30 cellular contexts compared by ENCODE assay signal in the genomic region with DNA sequence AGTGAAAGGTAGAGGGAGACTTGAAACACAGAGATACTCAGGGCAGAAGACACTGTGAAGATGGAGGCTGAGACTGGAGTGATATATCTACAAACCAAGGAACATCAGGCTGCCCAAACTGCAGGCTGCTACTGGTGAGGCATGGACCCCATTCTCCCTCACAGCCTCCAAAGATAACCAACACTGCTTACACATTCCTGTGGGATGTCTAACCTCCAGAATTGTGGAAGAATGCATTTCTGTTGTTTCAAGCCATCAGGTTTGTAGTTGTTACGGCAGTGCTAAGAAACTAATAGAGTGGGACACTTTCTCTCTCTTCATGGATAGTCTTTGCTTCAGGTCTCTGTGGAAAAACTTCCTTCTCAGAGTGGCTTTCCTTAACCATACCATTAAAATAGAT.
DNase-seq lines count a peak whose midpoint lies in the region; ATAC-seq and TF ChIP-seq lines count a peak whose summit lies in the region.
"Had no signal": no experiment of that assay in that cellular context is flagged by ENCODE, and none has a peak within 500 bp of the region (broad histone marks: within the 10 kb centered on the region; RNA-seq: fewer than 3 reads in every experiment).

No MANE protein-coding gene starts in this region.

- TF ChIP-seq CTCF in mammary epithelial cell (conservative IDR thresholded peaks at IDR 0.05 in 1 of 2, IDR thresholded peaks at IDR 0.05 in 1 of 2; ENCODE audit: extremely low read depth in 1 of 2, insufficient read depth in 1 of 2, low read depth in 1 of 2, low read length in 2 of 2) (no peak), breast epithelium (IDR thresholded peaks at IDR 0.05) (no peak), fibroblast of pulmonary artery (IDR thresholded peaks at IDR 0.05; ENCODE audit: low read length, missing control alignments) (no peak), type B pancreatic cell (conservative IDR thresholded peaks at IDR 0.05) (no peak)

- H3K27me3 Mint-ChIP-seq in type B pancreatic cell (no peaks in the 10 kb centered on the region), T-cell (peaks cover 4 to 8% of the 10 kb centered on the region in 2 donors)
- H3K27me3 Mint-ChIP-seq: natural killer cell treated with Interleukin-12 subunit alpha and Interleukin-12 subunit beta and Interleukin-15 and Interleukin-18, amount 100 ng/mL, for 72 hours had no signal

- H3K4me1 Mint-ChIP-seq in type B pancreatic cell (ENCODE audit: unreplicated experiment) (peaks cover 7% of the 10 kb centered on the region), T-cell (no peaks in the 10 kb centered on the region)
- H3K4me1 Mint-ChIP-seq: activated naive CD4-positive, alpha-beta T cell treated with anti-CD3 and anti-CD28 coated beads, Interleukin-2, amount 50 U/mL, for 24 hours; activated T-helper 17 cell treated with anti-CD3 and anti-CD28 coated beads, Interleukin-2, amount 50 U/mL, for 72 hours had no signal

- H3K4me2 ChIP-seq in mammary epithelial cell (ENCODE audit: insufficient read depth, low read depth, low read length), result no peak overlapping the region

- CTCF ChIA-PET in mammary epithelial cell (lab: Charles Lee; ENCODE audit: low non-redundant PET), result no interaction called here
- CTCF ChIA-PET in T-cell (lab: Charles Lee), result no interaction called here

- H3K4me3 Mint-ChIP-seq in type B pancreatic cell (no peak overlapping the region), T-cell (no peak overlapping the region)
- H3K4me3 Mint-ChIP-seq: activated naive CD4-positive, alpha-beta T cell treated with anti-CD3 and anti-CD28 coated beads, Interleukin-2, amount 50 U/mL, for 24 hours; activated T-helper 17 cell treated with anti-CD3 and anti-CD28 coated beads, Interleukin-2, amount 50 U/mL, for 72 hours; CD4-positive, alpha-beta T cell; natural killer cell treated with Interleukin-12 subunit alpha and Interleukin-12 subunit beta and Interleukin-15 and Interleukin-18, amount 100 ng/mL, for 72 hours had no signal

- DNase-seq in mammary epithelial cell, result no peak
- DNase-seq in breast epithelium (ENCODE audit: low spot score in 2 of 2), result no peak
- peak; percentile 2 for DNase-seq in RPMI7951 (ENCODE audit: low read depth)
- DNase-seq in fibroblast of pulmonary artery (ENCODE audit: low read depth), result peak; percentile 11
- DNase-seq in SKM-1 treated with dmso at 0.1 percent for 144 hours (lab: John Stamatoyannopoulos, UW; ENCODE audit: unreplicated experiment), result no peak
- DNase-seq in type B pancreatic cell (ENCODE audit: extremely low spot score, unreplicated experiment), result no peak
- DNase-seq in T-cell, result no peak
- DNase-seq in HAP-1 (ENCODE audit: low spot score in 2 of 2), result no peak
- DNase-seq: activated CD4-positive, alpha-beta T cell treated with anti-CD3 and anti-CD28 coated beads, Interleukin-2, amount 50 U/mL, for 48 hours; activated CD4-positive, CD25-positive, alpha-beta regulatory T cell; activated CD8-positive, alpha-beta memory T cell treated with anti-CD3 and anti-CD28 coated beads, Interleukin-2, amount 50 U/mL, for 4 hours; AML-193; central memory CD4-positive, alpha-beta T cell; HCEC 1CT; mucosa of descending colon; NCI-H1694; NCI-H2171; NCI-H524 treated with DMSO at 0.1 percent for 48 hours; SHP77 treated with DMSO at 0.1 percent for 48 hours; stimulated activated CD4-positive, alpha-beta T cell treated with anti-CD3 and anti-CD28 coated beads, Interleukin-15, amount 100 ng/mL, for 24 hours; stimulated activated naive CD4-positive, alpha-beta T cell treated with Interleukin-2 at 50 U/mL for 16 hours; T-helper 1 cell; testis had no signal

- TF ChIP-seq POLR2A in breast epithelium (IDR thresholded peaks at IDR 0.05), result no peak

- BruUV-seq in mammary epithelial cell (replicated peaks; lab: Mats Ljungman, UMichigan), result no TSS peak

- H3K9me3 ChIP-seq in mammary epithelial cell (replicated peaks; ENCODE audit: insufficient read depth, low read length) (no peaks in the 10 kb centered on the region), breast epithelium (no peaks in the 10 kb centered on the region), HAP-1 (no peaks in the 10 kb centered on the region)
- H3K9me3 ChIP-seq: mucosa of descending colon, testis, vagina had no signal

- H3K27ac ChIP-seq in mammary epithelial cell (ENCODE audit: insufficient read depth, low read depth, low read length) (no peak overlapping the region), breast epithelium (no peak overlapping the region)
- H3K27ac ChIP-seq: 22Rv1, testis, vagina had no signal

- H3K79me2 ChIP-seq in mammary epithelial cell (ENCODE audit: insufficient read depth, low read length), result no peaks in the 10 kb centered on the region

- peaks cover 3% of the 10 kb centered on the region for H3K4me1 ChIP-seq in mammary epithelial cell (ENCODE audit: insufficient read depth, low read length)
- no peaks in the 10 kb centered on the region for H3K4me1 ChIP-seq in breast epithelium
- H3K4me1 ChIP-seq in HAP-1, result no peaks in the 10 kb centered on the region; the same call in 1 of the 2 replicates
- H3K4me1 ChIP-seq: testis, vagina had no signal

- H3K4me3 ChIP-seq in mammary epithelial cell (replicated peaks in 1 of 3; ENCODE audit: insufficient read depth in 1 of 3, low read depth in 2 of 3, low read length in 3 of 3) (no peak overlapping the region), breast epithelium (no peak overlapping the region), fibroblast of pulmonary artery (replicated peaks; ENCODE audit: low read depth, low read length) (no peak overlapping the region), HAP-1 (no peak overlapping the region)
- H3K4me3 ChIP-seq: mucosa of descending colon, testis, vagina had no signal

- no peaks in the 10 kb centered on the region for H3K9me3 Mint-ChIP-seq in type B pancreatic cell
- H3K9me3 Mint-ChIP-seq in T-cell, result no peaks in the 10 kb centered on the region
- H3K9me3 Mint-ChIP-seq: activated naive CD4-positive, alpha-beta T cell treated with anti-CD3 and anti-CD28 coated beads, Interleukin-2, amount 50 U/mL, for 24 hours; activated T-helper 17 cell treated with anti-CD3 and anti-CD28 coated beads, Interleukin-2, amount 50 U/mL, for 72 hours; CD4-positive, alpha-beta T cell; natural killer cell treated with Interleukin-12 subunit alpha and Interleukin-12 subunit beta and Interleukin-15 and Interleukin-18, amount 100 ng/mL, for 72 hours had no signal

- H3K9ac ChIP-seq in mammary epithelial cell (ENCODE audit: insufficient read depth, low read length), result no peak overlapping the region

- POLR2A ChIA-PET in T-cell (lab: Charles Lee), result interaction anchor here in 1 of 2 donors (0.6 kb wide), 1 partner anchor 8 kb away, joined by 3 read pairs; no protein-coding TSS in a partner anchor

- dilution Hi-C loops in mammary epithelial cell (cut with HindIII; ENCODE audit: low sequenced_read_pairs), result no loop called here

- H3K27me3 ChIP-seq in mammary epithelial cell (ENCODE audit: insufficient read depth, low read length) (no peaks in the 10 kb centered on the region), breast epithelium (no peaks in the 10 kb centered on the region), HAP-1 (ENCODE audit: low read depth) (no peaks in the 10 kb centered on the region)
- H3K27me3 ChIP-seq: testis, vagina had no signal

- in situ Hi-C loops in mammary epithelial cell (cut with MboI; ENCODE audit: low sequenced_read_pairs in 2 of 2), result no loop called here
- in situ Hi-C loops in HAP-1 (cut with MboI; ENCODE audit: low sequenced_read_pairs), result no loop called here

- H3K27ac Mint-ChIP-seq in type B pancreatic cell (no peak overlapping the region), T-cell (no peak overlapping the region)
- H3K27ac Mint-ChIP-seq: activated naive CD4-positive, alpha-beta T cell treated with anti-CD3 and anti-CD28 coated beads, Interleukin-2, amount 50 U/mL, for 24 hours; activated T-helper 17 cell treated with anti-CD3 and anti-CD28 coated beads, Interleukin-2, amount 50 U/mL, for 72 hours; CD4-positive, alpha-beta T cell; natural killer cell treated with Interleukin-12 subunit alpha and Interleukin-12 subunit beta and Interleukin-15 and Interleukin-18, amount 100 ng/mL, for 72 hours had no signal

- H2AFZ ChIP-seq in mammary epithelial cell (ENCODE audit: low read depth, low read length), result peak overlapping the region; percentile 2

- intact Hi-C loops in mammary epithelial cell (cut with micrococcal nuclease), result no loop called here
- intact Hi-C loops in breast epithelium (cut with DNase I; ENCODE audit: low total_unique reads), result no loop called here

- ATAC-seq in T-cell (replicated peaks in 1 of 4), result no peak
- ATAC-seq: activated T-helper 17 cell treated with anti-CD3 and anti-CD28 coated beads, Interleukin-2, amount 50 U/mL, for 72 hours; HepG2; mucosa of descending colon; natural killer cell treated with Interleukin-12 subunit alpha and Interleukin-12 subunit beta and Interleukin-15 and Interleukin-18, amount 100 ng/mL, for 72 hours had no signal

- H3K36me3 ChIP-seq in mammary epithelial cell (ENCODE audit: insufficient read depth, low read length) (no peaks in the 10 kb centered on the region), breast epithelium (no peaks in the 10 kb centered on the region), HAP-1 (replicated peaks) (no peaks in the 10 kb centered on the region)
- H3K36me3 ChIP-seq: vagina had no signal

- no peaks in the 10 kb centered on the region for H4K20me1 ChIP-seq in mammary epithelial cell (ENCODE audit: insufficient read depth, low read length)

- WGBS in mammary epithelial cell (ENCODE audit: low coverage, missing lambda C conversion rate), result 33% methylated on average over 1 of the region's 1 CpG

- no peaks in the 10 kb centered on the region for H3K36me3 Mint-ChIP-seq in type B pancreatic cell
- H3K36me3 Mint-ChIP-seq in T-cell, result no peaks in the 10 kb centered on the region
- H3K36me3 Mint-ChIP-seq: activated naive CD4-positive, alpha-beta T cell treated with anti-CD3 and anti-CD28 coated beads, Interleukin-2, amount 50 U/mL, for 24 hours; natural killer cell treated with Interleukin-12 subunit alpha and Interleukin-12 subunit beta and Interleukin-15 and Interleukin-18, amount 100 ng/mL, for 72 hours had no signal

Comparison
In these comparisons a context has a peak if more than half of its experiments do, and no peak if none do; other contexts are left out.
1. DNase-seq: peak in RPMI7951 (single experiment) and fibroblast of pulmonary artery (single experiment); none in mammary epithelial cell (single experiment), breast epithelium (0 of 2), SKM-1 treated with dmso at 0.1 percent for 144 hours (single experiment), type B pancreatic cell (single experiment), T-cell (0 of 34) and HAP-1 (0 of 2).